17 cellular contexts compared by ENCODE assay signal in genomic region chr7:12601302-12601869, GRCh38. TPM values are rescaled to one million over a fixed set of nuclear protein-coding genes. Genes with fewer than 3 reads are reported as not detected.
A peak's percentile ranks its signal among the peaks of the same experiment; 100 is the strongest.
DNase-seq lines count a peak whose midpoint lies in the region; ATAC-seq, FAIRE-seq and TF ChIP-seq lines count a peak whose summit lies in the region.
"Had no signal": no experiment of that assay in that cellular context is flagged by ENCODE, and none has a peak within 500 bp of the region (broad histone marks: within the 10 kb centered on the region; RNA-seq: fewer than 3 reads in every experiment).

No MANE protein-coding gene starts in this region.

- H3K27ac Mint-ChIP-seq in activated T-helper 2 cell treated with anti-CD3 and anti-CD28 coated beads, Interferon-gamma antibody, Interleukin-2, Interleukin-4, amounts not matched to agents 10 μg/mL and 5 μg/mL and 100 μg/mL, durations not matched to agents 14 hours and 24 hours and 36 hours = no peak overlapping the region

- no peaks in the 10 kb centered on the region for H3K9me3 Mint-ChIP-seq in activated T-helper 2 cell treated with anti-CD3 and anti-CD28 coated beads, Interferon-gamma antibody, Interleukin-2, Interleukin-4, amounts not matched to agents 10 μg/mL and 5 μg/mL and 100 μg/mL, durations not matched to agents 14 hours and 24 hours and 36 hours

- H3K9me3 ChIP-seq in kidney (ENCODE audit: control insufficient read depth in 1 of 2, low read length in 2 of 2) = peaks cover 0 to 9% of the 10 kb centered on the region in 2 donors
- H3K9me3 ChIP-seq: BE2C had no signal

- ATAC-seq in GM18520 (IDR thresholded peaks at IDR 0.05; ENCODE audit: unreplicated experiment) (peak; percentile 95), GM21390 (IDR thresholded peaks at IDR 0.05; ENCODE audit: unreplicated experiment) (peak; percentile 95), HG02973 (IDR thresholded peaks at IDR 0.05; ENCODE audit: unreplicated experiment) (peak; percentile 96), HG03565 (IDR thresholded peaks at IDR 0.05; ENCODE audit: unreplicated experiment) (peak; percentile 95)
- ATAC-seq: HepG2, Right ventricle myocardium inferior had no signal

- H3K4me3 Mint-ChIP-seq in activated T-helper 2 cell treated with anti-CD3 and anti-CD28 coated beads, Interferon-gamma antibody, Interleukin-2, Interleukin-4, amounts not matched to agents 10 μg/mL and 5 μg/mL and 100 μg/mL, durations not matched to agents 14 hours and 24 hours and 36 hours (ENCODE audit: low read depth) = no peak overlapping the region

- H3K36me3 Mint-ChIP-seq in activated T-helper 2 cell treated with anti-CD3 and anti-CD28 coated beads, Interferon-gamma antibody, Interleukin-2, Interleukin-4, amounts not matched to agents 10 μg/mL and 5 μg/mL and 100 μg/mL, durations not matched to agents 14 hours and 24 hours and 36 hours (ENCODE audit: low read depth) = no peaks in the 10 kb centered on the region

- FAIRE-seq in kidney (lab: Jason Lieb, UNC) = no peak
- FAIRE-seq: HepG2 had no signal

- H3K4me1 ChIP-seq in kidney (ENCODE audit: control insufficient read depth in 1 of 2, insufficient read depth in 1 of 2, low read depth in 1 of 2, low read length in 2 of 2) = no peaks in the 10 kb centered on the region
- H3K4me1 ChIP-seq: BE2C had no signal

- no peaks in the 10 kb centered on the region for H3K36me3 ChIP-seq in kidney (ENCODE audit: control insufficient read depth in 1 of 2, insufficient read depth in 2 of 2, low read length in 2 of 2)
- H3K36me3 ChIP-seq: BE2C had no signal

- H3K4me1 Mint-ChIP-seq in activated T-helper 2 cell treated with anti-CD3 and anti-CD28 coated beads, Interferon-gamma antibody, Interleukin-2, Interleukin-4, amounts not matched to agents 10 μg/mL and 5 μg/mL and 100 μg/mL, durations not matched to agents 14 hours and 24 hours and 36 hours (ENCODE audit: low read depth) = no peaks in the 10 kb centered on the region

- intact Hi-C loops in kidney (cut with DNase I) = no loop called here
- intact Hi-C loops in activated T-helper 2 cell treated with anti-CD3 and anti-CD28 coated beads, Interferon-gamma antibody, Interleukin-2, Interleukin-4, amounts not matched to agents 10 μg/mL and 5 μg/mL and 100 μg/mL, durations not matched to agents 14 hours and 24 hours and 36 hours (cut with micrococcal nuclease) = no loop called here

- no peak for DNase-seq in activated CD4-positive, alpha-beta T cell treated with anti-CD3 and anti-CD28 coated beads for 1 hour
- DNase-seq in kidney (no peak), NCI-H128 (lab: John Stamatoyannopoulos, UW; ENCODE audit: unreplicated experiment) (no peak)
- no peak for DNase-seq in activated T-helper 2 cell treated with anti-CD3 and anti-CD28 coated beads, Interferon-gamma antibody, Interleukin-2, Interleukin-4, amounts not matched to agents 10 μg/mL and 5 μg/mL and 100 μg/mL, durations not matched to agents 14 hours and 24 hours and 36 hours (ENCODE audit: low spot score)
- DNase-seq: BE2C, midbrain, NCI-H1092, NCI-H524 treated with DMSO at 0.1 percent for 48 hours had no signal

- H3K4me3 ChIP-seq in kidney (ENCODE audit: low read length in 2 of 2) = no peak overlapping the region
- H3K4me3 ChIP-seq: coronary artery had no signal

- no peaks in the 10 kb centered on the region for H3K27me3 Mint-ChIP-seq in activated T-helper 2 cell treated with anti-CD3 and anti-CD28 coated beads, Interferon-gamma antibody, Interleukin-2, Interleukin-4, amounts not matched to agents 10 μg/mL and 5 μg/mL and 100 μg/mL, durations not matched to agents 14 hours and 24 hours and 36 hours (ENCODE audit: low read depth)

- H3K9ac ChIP-seq in kidney (ENCODE audit: low read length in 2 of 2) = no peak overlapping the region

- no peak for TF ChIP-seq CTCF in kidney (IDR thresholded peaks at IDR 0.05; ENCODE audit: borderline replicate concordance, extremely low read depth, insufficient read depth)

- no peak overlapping the region for H3K27ac ChIP-seq in kidney (ENCODE audit: low read depth in 2 of 2, low read length in 2 of 2)
- H3K27ac ChIP-seq: coronary artery, VCaP had no signal

RNA-seq across cellular contexts. Expression of gene SCIN, which starts 30.9 kb away (rescaled TPM):
- total RNA-seq in kidney = 141 TPM
- 62.8 TPM for polyA plus RNA-seq in kidney (ENCODE audit: insufficient read depth, low read depth, low replicate concordance)
- total RNA-seq in activated T-helper 2 cell treated with anti-CD3 and anti-CD28 coated beads, Interferon-gamma antibody, Interleukin-2, Interleukin-4, amounts not matched to agents 10 μg/mL and 5 μg/mL and 100 μg/mL, durations not matched to agents 14 hours and 24 hours and 36 hours = not detected in 2 replicates
- total RNA-seq: G401, HepG2 had no signal
- polyA plus RNA-seq: HepG2 had no signal

Comparison
In these comparisons a context has a peak if more than half of its experiments do, and no peak if none do; other contexts are left out.
1. RNA of gene SCIN, which starts 30.9 kb away (total RNA-seq): 141 TPM in kidney (single experiment); not detected in activated T-helper 2 cell treated with anti-CD3 and anti-CD28 coated beads, Interferon-gamma antibody, Interleukin-2, Interleukin-4, amounts not matched to agents 10 μg/mL and 5 μg/mL and 100 μg/mL, durations not matched to agents 14 hours and 24 hours and 36 hours; every median in the first group is over 100 times any median in the second.
2. Peak in every context shown above with its lines, with median percentiles within 50 percentile points of each other: ATAC-seq.